19 cellular contexts compared by ENCODE assay signal in the genomic region with DNA sequence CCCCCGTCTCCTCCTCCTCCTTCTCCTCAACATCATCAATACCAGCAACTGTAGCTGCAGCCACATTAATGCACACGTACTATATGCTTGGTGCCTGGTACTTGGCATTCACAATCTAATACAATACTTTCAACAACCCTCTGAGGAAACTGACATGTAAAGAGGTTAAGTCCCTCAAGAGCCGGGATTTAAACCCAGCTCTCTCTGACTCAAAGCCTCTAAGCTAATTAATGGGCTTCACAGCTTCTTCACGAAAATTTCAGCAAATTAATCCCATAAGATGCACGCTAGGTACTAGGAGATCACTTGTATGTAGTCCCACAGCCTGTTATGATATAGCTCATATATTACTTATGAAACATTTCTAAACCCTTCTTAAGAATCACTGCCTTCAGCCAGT.
"Had no signal": no experiment of that assay in that cellular context is flagged by ENCODE, and none has a peak within 500 bp of the region (broad histone marks: within the 10 kb centered on the region; RNA-seq: fewer than 3 reads in every experiment).

No MANE protein-coding gene starts in this region.

- H3K4me1 Mint-ChIP-seq: activated naive CD8-positive, alpha-beta T cell treated with anti-CD3 and anti-CD28 coated beads, Interleukin-2, amount 10 ng/mL, durations not matched to agents 7 days and 5 days; stimulated activated naive B cell treated with anti-CD40 and anti-IgM and Interleukin-4, amounts not matched to agents 10 μg/mL and 1 μg/mL and 100 μg/mL, for 72 hours had no signal

- H3K9me3 Mint-ChIP-seq: activated naive CD8-positive, alpha-beta T cell treated with anti-CD3 and anti-CD28 coated beads, Interleukin-2, amount 10 ng/mL, durations not matched to agents 7 days and 5 days; neural progenitor cell had no signal

- H3K4me3 Mint-ChIP-seq: activated naive CD8-positive, alpha-beta T cell treated with anti-CD3 and anti-CD28 coated beads, Interleukin-2, amount 10 ng/mL, durations not matched to agents 7 days and 5 days; neural progenitor cell; stimulated activated naive B cell treated with anti-CD40 and anti-IgM and Interleukin-4, amounts not matched to agents 10 μg/mL and 1 μg/mL and 100 μg/mL, for 72 hours had no signal

- H3K27ac ChIP-seq: gastrocnemius medialis, left lung, neural progenitor cell, psoas muscle, thyroid gland, uterus had no signal

- H3K27ac Mint-ChIP-seq: activated naive CD8-positive, alpha-beta T cell treated with anti-CD3 and anti-CD28 coated beads, Interleukin-2, amount 10 ng/mL, durations not matched to agents 7 days and 5 days; neural progenitor cell; stimulated activated naive B cell treated with anti-CD40 and anti-IgM and Interleukin-4, amounts not matched to agents 10 μg/mL and 1 μg/mL and 100 μg/mL, for 72 hours had no signal

- DNase-seq: activated CD4-positive, alpha-beta T cell treated with anti-CD3 and anti-CD28 coated beads for 1 hour; activated CD4-positive, alpha-beta T cell treated with anti-CD3 and anti-CD28 coated beads, Interleukin-2, amount 50 U/mL, for 48 hours; activated naive CD4-positive, alpha-beta T cell treated with Interleukin-2 at 50 U/mL for 16 hours; activated naive CD8-positive, alpha-beta T cell treated with anti-CD3 and anti-CD28 coated beads, Interleukin-2, amount 10 ng/mL, durations not matched to agents 7 days and 5 days; activated T-cell treated with anti-CD3 and anti-CD28 coated beads for 4 hours; amygdala; cortex of kidney; effector CD4-positive, alpha-beta T cell; gastrocnemius medialis; head of caudate nucleus; left lung; mammary epithelial cell; psoas muscle; sigmoid colon; stimulated activated naive B cell treated with anti-CD40 and anti-IgM and Interleukin-4, amounts not matched to agents 10 μg/mL and 1 μg/mL and 100 μg/mL, for 72 hours; T1000; thyroid gland; uterus had no signal

- H3K4me3 ChIP-seq: gastrocnemius medialis, left lung, neural progenitor cell, psoas muscle, sigmoid colon, thyroid gland, uterus had no signal

- H3K36me3 Mint-ChIP-seq: activated naive CD8-positive, alpha-beta T cell treated with anti-CD3 and anti-CD28 coated beads, Interleukin-2, amount 10 ng/mL, durations not matched to agents 7 days and 5 days; stimulated activated naive B cell treated with anti-CD40 and anti-IgM and Interleukin-4, amounts not matched to agents 10 μg/mL and 1 μg/mL and 100 μg/mL, for 72 hours had no signal

- H3K27me3 Mint-ChIP-seq: stimulated activated naive B cell treated with anti-CD40 and anti-IgM and Interleukin-4, amounts not matched to agents 10 μg/mL and 1 μg/mL and 100 μg/mL, for 72 hours had no signal

- H3K27me3 ChIP-seq: gastrocnemius medialis, left lung, neural progenitor cell, sigmoid colon, thyroid gland, uterus had no signal
